24 cellular contexts compared by ENCODE assay signal in the genomic region with DNA sequence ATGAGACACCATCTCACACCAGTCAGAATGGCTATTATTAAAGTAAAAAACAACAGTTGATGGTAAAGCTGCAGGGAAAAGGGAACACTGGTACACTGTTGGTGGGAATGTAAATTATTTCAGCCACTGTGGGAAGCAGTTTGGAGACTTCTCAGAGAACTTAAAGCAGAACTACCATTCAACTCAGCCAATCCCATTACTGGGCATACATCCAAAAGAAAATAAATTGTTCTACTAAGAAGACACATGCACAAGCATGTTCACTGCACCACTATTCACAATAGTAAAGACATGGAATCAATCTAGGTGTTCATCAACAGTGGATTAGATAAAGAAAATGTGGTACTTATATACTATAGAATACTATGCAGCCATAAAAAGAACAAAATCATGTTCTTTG.
DNase-seq lines count a peak whose midpoint lies in the region; ATAC-seq and TF ChIP-seq lines count a peak whose summit lies in the region.
"Had no signal": no experiment of that assay in that cellular context is flagged by ENCODE, and none has a peak within 500 bp of the region (broad histone marks: within the 10 kb centered on the region; RNA-seq: fewer than 3 reads in every experiment).

No MANE protein-coding gene starts in this region.

- H3K9me3 ChIP-seq in hepatocyte (ENCODE audit: low read depth), result no peaks in the 10 kb centered on the region
- no peaks in the 10 kb centered on the region for H3K9me3 ChIP-seq in CD4-positive, alpha-beta memory T cell (ENCODE audit: control insufficient read depth in 1 of 2, low read length in 2 of 2)
- H3K9me3 ChIP-seq: A549 had no signal

- H3K9me2 ChIP-seq in hepatocyte (replicated peaks; ENCODE audit: insufficient read depth), result no peaks in the 10 kb centered on the region

- TF ChIP-seq CTCF in hepatocyte (IDR thresholded peaks at IDR 0.05; ENCODE audit: poor library complexity), result no peak

- H3K36me3 ChIP-seq in hepatocyte (replicated peaks; ENCODE audit: insufficient read depth, low read depth), result no peaks in the 10 kb centered on the region
- H3K36me3 ChIP-seq in CD4-positive, alpha-beta memory T cell (ENCODE audit: insufficient read depth, low read length), result no peaks in the 10 kb centered on the region
- H3K36me3 ChIP-seq: BLaER1 treated with 17β-estradiol and CSF1 and Interleukin-3, amounts not matched to agents 10 nM and 100 nM had no signal

- H3K27me3 ChIP-seq in hepatocyte, result no peaks in the 10 kb centered on the region
- H3K27me3 ChIP-seq in CD4-positive, alpha-beta memory T cell (ENCODE audit: insufficient read depth, low read length), result no peaks in the 10 kb centered on the region
- H3K27me3 ChIP-seq: BLaER1 treated with 17β-estradiol and CSF1 and Interleukin-3, amounts not matched to agents 10 nM and 100 nM had no signal

- H2AFZ ChIP-seq in hepatocyte, result peak overlapping the region; percentile 29

- no peak overlapping the region for H3K4me3 ChIP-seq in hepatocyte
- H3K4me3 ChIP-seq in CD4-positive, alpha-beta memory T cell (ENCODE audit: low read length in 2 of 2), result no peak overlapping the region
- H3K4me3 ChIP-seq: BLaER1 treated with 17β-estradiol and CSF1 and Interleukin-3, amounts not matched to agents 10 nM and 100 nM had no signal

- CTCF ChIA-PET in CD4-positive, alpha-beta memory T cell (lab: Charles Lee; ENCODE audit: partially characterized antibody), result no interaction called here

- POLR2A ChIA-PET in activated naive CD8-positive, alpha-beta T cell treated with anti-CD3 and anti-CD28 coated beads, Interleukin-2, amount 10 ng/mL, durations not matched to agents 7 days and 5 days (lab: Charles Lee), result no interaction called here
- POLR2A ChIA-PET in CD4-positive, alpha-beta memory T cell (lab: Charles Lee; ENCODE audit: partially characterized antibody), result no interaction called here

- H3K27me3 Mint-ChIP-seq in activated naive CD8-positive, alpha-beta T cell treated with anti-CD3 and anti-CD28 coated beads for 36 hours, result no peaks in the 10 kb centered on the region
- H3K27me3 Mint-ChIP-seq in activated naive CD8-positive, alpha-beta T cell treated with anti-CD3 and anti-CD28 coated beads, Interleukin-2, amount 50 U/mL, for 24 hours, result no peaks in the 10 kb centered on the region
- H3K27me3 Mint-ChIP-seq in activated naive CD8-positive, alpha-beta T cell treated with anti-CD3 and anti-CD28 coated beads, Interleukin-2, amount 10 ng/mL, durations not matched to agents 7 days and 5 days, result no peaks in the 10 kb centered on the region
- no peaks in the 10 kb centered on the region for H3K27me3 Mint-ChIP-seq in stimulated activated naive B cell treated with anti-CD40 and anti-IgM and Interleukin-4, amounts not matched to agents 10 μg/mL and 1 μg/mL and 100 μg/mL, for 72 hours
- no peaks in the 10 kb centered on the region for H3K27me3 Mint-ChIP-seq in CD4-positive, alpha-beta memory T cell
- H3K27me3 Mint-ChIP-seq: activated CD8-positive, alpha-beta T cell treated with anti-CD3 and anti-CD28 coated beads for 36 hours had no signal

- peaks cover 15% of the 10 kb centered on the region for H3K4me1 Mint-ChIP-seq in activated naive CD8-positive, alpha-beta T cell treated with anti-CD3 and anti-CD28 coated beads for 36 hours
- H3K4me1 Mint-ChIP-seq in activated naive CD8-positive, alpha-beta T cell treated with anti-CD3 and anti-CD28 coated beads, Interleukin-2, amount 50 U/mL, for 24 hours, result peaks cover 7% of the 10 kb centered on the region
- peaks cover 2% of the 10 kb centered on the region for H3K4me1 Mint-ChIP-seq in activated naive CD8-positive, alpha-beta T cell treated with anti-CD3 and anti-CD28 coated beads, Interleukin-2, amount 10 ng/mL, durations not matched to agents 7 days and 5 days
- peaks cover 5% of the 10 kb centered on the region in 2 donors for H3K4me1 Mint-ChIP-seq in stimulated activated naive B cell treated with anti-CD40 and anti-IgM and Interleukin-4, amounts not matched to agents 10 μg/mL and 1 μg/mL and 100 μg/mL, for 72 hours
- H3K4me1 Mint-ChIP-seq in CD4-positive, alpha-beta memory T cell, result peaks cover 0 to 11% (median 8%) of the 10 kb centered on the region in 4 donors

- peak overlapping the region; percentile 63 for H3K4me2 ChIP-seq in hepatocyte

- no peak for ATAC-seq in activated naive CD8-positive, alpha-beta T cell treated with anti-CD3 and anti-CD28 coated beads, Interleukin-2, amount 50 U/mL, for 24 hours
- ATAC-seq in activated naive CD8-positive, alpha-beta T cell treated with anti-CD3 and anti-CD28 coated beads, Interleukin-2, amount 10 ng/mL, durations not matched to agents 7 days and 5 days (ENCODE audit: low read depth), result no peak
- ATAC-seq in stimulated activated naive B cell treated with anti-CD40 and anti-IgM and Interleukin-4, amounts not matched to agents 10 μg/mL and 1 μg/mL and 100 μg/mL, for 72 hours (replicated peaks), result no peak
- ATAC-seq: A549; activated CD8-positive, alpha-beta T cell treated with anti-CD3 and anti-CD28 coated beads for 36 hours; SK-N-SH treated with all-trans-retinoic acid at 6 μM for 48 hours had no signal

- H3K27ac Mint-ChIP-seq in activated naive CD8-positive, alpha-beta T cell treated with anti-CD3 and anti-CD28 coated beads for 36 hours, result no peak overlapping the region
- no peak overlapping the region for H3K27ac Mint-ChIP-seq in activated naive CD8-positive, alpha-beta T cell treated with anti-CD3 and anti-CD28 coated beads, Interleukin-2, amount 50 U/mL, for 24 hours
- peak overlapping the region; percentile 58 for H3K27ac Mint-ChIP-seq in activated naive CD8-positive, alpha-beta T cell treated with anti-CD3 and anti-CD28 coated beads, Interleukin-2, amount 10 ng/mL, durations not matched to agents 7 days and 5 days
- peak overlapping the region; percentile 42 for H3K27ac Mint-ChIP-seq in stimulated activated naive B cell treated with anti-CD40 and anti-IgM and Interleukin-4, amounts not matched to agents 10 μg/mL and 1 μg/mL and 100 μg/mL, for 72 hours
- H3K27ac Mint-ChIP-seq in CD4-positive, alpha-beta memory T cell, result peak overlapping the region in 2 of 7 donors; percentile 2 to 80
- H3K27ac Mint-ChIP-seq: activated CD8-positive, alpha-beta T cell treated with anti-CD3 and anti-CD28 coated beads for 36 hours had no signal

- no peak overlapping the region for H3K27ac ChIP-seq in hepatocyte
- H3K27ac ChIP-seq in CD4-positive, alpha-beta memory T cell (ENCODE audit: low read depth, low read length), result no peak overlapping the region
- H3K27ac ChIP-seq: A549; BLaER1 treated with 17β-estradiol and CSF1 and Interleukin-3, amounts not matched to agents 10 nM and 100 nM had no signal

- no peaks in the 10 kb centered on the region for H3K9me3 Mint-ChIP-seq in activated naive CD8-positive, alpha-beta T cell treated with anti-CD3 and anti-CD28 coated beads for 36 hours
- no peaks in the 10 kb centered on the region for H3K9me3 Mint-ChIP-seq in activated naive CD8-positive, alpha-beta T cell treated with anti-CD3 and anti-CD28 coated beads, Interleukin-2, amount 50 U/mL, for 24 hours
- no peaks in the 10 kb centered on the region for H3K9me3 Mint-ChIP-seq in activated naive CD8-positive, alpha-beta T cell treated with anti-CD3 and anti-CD28 coated beads, Interleukin-2, amount 10 ng/mL, durations not matched to agents 7 days and 5 days
- H3K9me3 Mint-ChIP-seq in stimulated activated naive B cell treated with anti-CD40 and anti-IgM and Interleukin-4, amounts not matched to agents 10 μg/mL and 1 μg/mL and 100 μg/mL, for 72 hours, result no peaks in the 10 kb centered on the region
- H3K9me3 Mint-ChIP-seq in CD4-positive, alpha-beta memory T cell, result peaks cover 0 to 3% (median 0%) of the 10 kb centered on the region in 8 donors
- H3K9me3 Mint-ChIP-seq: activated CD8-positive, alpha-beta T cell treated with anti-CD3 and anti-CD28 coated beads for 36 hours had no signal

- H3K36me3 Mint-ChIP-seq in activated naive CD8-positive, alpha-beta T cell treated with anti-CD3 and anti-CD28 coated beads for 36 hours, result no peaks in the 10 kb centered on the region
- no peaks in the 10 kb centered on the region for H3K36me3 Mint-ChIP-seq in activated naive CD8-positive, alpha-beta T cell treated with anti-CD3 and anti-CD28 coated beads, Interleukin-2, amount 50 U/mL, for 24 hours (ENCODE audit: low read depth)
- H3K36me3 Mint-ChIP-seq in activated naive CD8-positive, alpha-beta T cell treated with anti-CD3 and anti-CD28 coated beads, Interleukin-2, amount 10 ng/mL, durations not matched to agents 7 days and 5 days, result no peaks in the 10 kb centered on the region
- H3K36me3 Mint-ChIP-seq in stimulated activated naive B cell treated with anti-CD40 and anti-IgM and Interleukin-4, amounts not matched to agents 10 μg/mL and 1 μg/mL and 100 μg/mL, for 72 hours, result peaks cover 0 to 3% of the 10 kb centered on the region in 2 donors
- no peaks in the 10 kb centered on the region for H3K36me3 Mint-ChIP-seq in CD4-positive, alpha-beta memory T cell

- no peak for DNase-seq in activated naive CD8-positive, alpha-beta T cell treated with anti-CD3 and anti-CD28 coated beads for 36 hours
- DNase-seq in activated naive CD8-positive, alpha-beta T cell treated with anti-CD3 and anti-CD28 coated beads, Interleukin-2, amount 50 U/mL, for 24 hours, result no peak
- DNase-seq in activated naive CD8-positive, alpha-beta T cell treated with anti-CD3 and anti-CD28 coated beads, Interleukin-2, amount 10 ng/mL, durations not matched to agents 7 days and 5 days, result no peak
- DNase-seq in hepatocyte (ENCODE audit: low spot score) (no peak), NCI-H1930 (lab: John Stamatoyannopoulos, UW) (no peak), NCI-H2196 treated with DMSO at 0.1 percent for 48 hours (lab: John Stamatoyannopoulos, UW; ENCODE audit: unreplicated experiment) (no peak)
- no peak for DNase-seq in stimulated activated naive B cell treated with anti-CD40 and anti-IgM and Interleukin-4, amounts not matched to agents 10 μg/mL and 1 μg/mL and 100 μg/mL, for 72 hours
- DNase-seq in CD4-positive, alpha-beta memory T cell, result no peak
- DNase-seq: activated CD4-positive, CD25-positive, alpha-beta regulatory T cell; activated CD8-positive, alpha-beta T cell treated with anti-CD3 and anti-CD28 coated beads for 36 hours; activated naive CD4-positive, alpha-beta T cell treated with Interleukin-2 at 50 U/mL for 16 hours; activated T-cell treated with anti-CD3 and anti-CD28 coated beads, Interleukin-2, amount 50 U/mL, for 1 hour; foreskin fibroblast; MM.1S; NCI-H1417 treated with DMSO at 0.1 percent for 48 hours; NCI-H510A treated with DMSO at 0.1 percent for 48 hours; NK-92 treated with Interleukin-12 subunit alpha and Interleukin-12 subunit beta, amount 100 ng/mL, for 24 hours; nucleus accumbens; RPMI8226; stimulated activated CD4-positive, alpha-beta T cell treated with anti-CD3 and anti-CD28 coated beads, Interleukin-4, amount 100 ng/mL, for 24 hours; trophoblast cell had no signal

- intact Hi-C loops in CD4-positive, alpha-beta memory T cell (cut with micrococcal nuclease), result loop anchor here (5.0 kb wide), 1 partner anchor 173 kb away; a partner anchor contains a TSS

- H3K4me3 Mint-ChIP-seq in activated naive CD8-positive, alpha-beta T cell treated with anti-CD3 and anti-CD28 coated beads for 36 hours, result peak overlapping the region; percentile 51
- H3K4me3 Mint-ChIP-seq in activated naive CD8-positive, alpha-beta T cell treated with anti-CD3 and anti-CD28 coated beads, Interleukin-2, amount 50 U/mL, for 24 hours, result no peak overlapping the region
- peak overlapping the region; percentile 50 for H3K4me3 Mint-ChIP-seq in activated naive CD8-positive, alpha-beta T cell treated with anti-CD3 and anti-CD28 coated beads, Interleukin-2, amount 10 ng/mL, durations not matched to agents 7 days and 5 days
- H3K4me3 Mint-ChIP-seq in stimulated activated naive B cell treated with anti-CD40 and anti-IgM and Interleukin-4, amounts not matched to agents 10 μg/mL and 1 μg/mL and 100 μg/mL, for 72 hours, result no peak overlapping the region
- peak overlapping the region in 3 of 8 donors; percentile 36 to 76 (median 58) for H3K4me3 Mint-ChIP-seq in CD4-positive, alpha-beta memory T cell
- H3K4me3 Mint-ChIP-seq: activated CD8-positive, alpha-beta T cell treated with anti-CD3 and anti-CD28 coated beads for 36 hours had no signal

- no peaks in the 10 kb centered on the region for H4K20me1 ChIP-seq in hepatocyte (ENCODE audit: insufficient read depth, poor library complexity, severe bottlenecking)
- H4K20me1 ChIP-seq: BLaER1 treated with 17β-estradiol and CSF1 and Interleukin-3, amounts not matched to agents 10 nM and 100 nM had no signal

- peaks cover 5% of the 10 kb centered on the region for H3K79me2 ChIP-seq in hepatocyte

- H3K4me1 ChIP-seq in hepatocyte (ENCODE audit: insufficient read depth), result no peaks in the 10 kb centered on the region
- no peaks in the 10 kb centered on the region for H3K4me1 ChIP-seq in CD4-positive, alpha-beta memory T cell (ENCODE audit: insufficient read depth, low read length)
- H3K4me1 ChIP-seq: A549 had no signal

Comparison
In these comparisons a context has a peak if more than half of its experiments do, and no peak if none do; other contexts are left out.
1. H3K27ac Mint-ChIP-seq: peak in activated naive CD8-positive, alpha-beta T cell treated with anti-CD3 and anti-CD28 coated beads, Interleukin-2, amount 10 ng/mL, durations not matched to agents 7 days and 5 days (single experiment) and stimulated activated naive B cell treated with anti-CD40 and anti-IgM and Interleukin-4, amounts not matched to agents 10 μg/mL and 1 μg/mL and 100 μg/mL, for 72 hours (single experiment); none in activated naive CD8-positive, alpha-beta T cell treated with anti-CD3 and anti-CD28 coated beads for 36 hours (single experiment) and activated naive CD8-positive, alpha-beta T cell treated with anti-CD3 and anti-CD28 coated beads, Interleukin-2, amount 50 U/mL, for 24 hours (single experiment).
2. H3K4me3 Mint-ChIP-seq: peak in activated naive CD8-positive, alpha-beta T cell treated with anti-CD3 and anti-CD28 coated beads for 36 hours (single experiment) and activated naive CD8-positive, alpha-beta T cell treated with anti-CD3 and anti-CD28 coated beads, Interleukin-2, amount 10 ng/mL, durations not matched to agents 7 days and 5 days (single experiment); none in activated naive CD8-positive, alpha-beta T cell treated with anti-CD3 and anti-CD28 coated beads, Interleukin-2, amount 50 U/mL, for 24 hours (single experiment) and stimulated activated naive B cell treated with anti-CD40 and anti-IgM and Interleukin-4, amounts not matched to agents 10 μg/mL and 1 μg/mL and 100 μg/mL, for 72 hours (0 of 2).